ENCODE assay signal across 31 cellular contexts in the genomic region with DNA sequence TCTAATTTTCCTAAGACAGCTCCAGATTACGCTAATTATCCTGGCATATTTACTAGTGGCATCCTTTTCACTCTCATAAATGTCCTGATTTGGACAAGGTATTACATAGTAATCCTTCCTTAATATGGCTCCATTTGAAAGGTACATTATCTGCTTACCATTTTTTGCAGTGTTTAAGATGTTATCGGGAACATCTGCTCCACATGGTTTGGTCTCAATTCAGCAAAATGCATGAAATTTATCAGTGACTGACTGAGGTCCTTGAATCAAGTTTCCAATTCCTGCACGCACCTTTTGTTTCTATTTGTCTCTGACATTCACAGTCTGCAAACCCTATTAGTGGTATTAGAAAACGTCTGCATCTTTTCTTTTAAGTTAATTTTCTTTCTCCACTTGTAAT.
DNase-seq lines count a peak whose midpoint lies in the region; ATAC-seq and TF ChIP-seq lines count a peak whose summit lies in the region.
"Had no signal": no experiment of that assay in that cellular context is flagged by ENCODE, and none has a peak within 500 bp of the region (broad histone marks: within the 10 kb centered on the region; RNA-seq: fewer than 3 reads in every experiment).

No MANE protein-coding gene starts in this region.

- 11% methylated on average over 4 of the region's 4 CpGs for WGBS in SK-N-SH (ENCODE audit: low lambda C conversion rate)

- H3K4me1 ChIP-seq in SK-N-SH (ENCODE audit: control insufficient read depth in 1 of 2, insufficient read depth in 2 of 2, low read depth in 1 of 2, low read length in 1 of 2) = no peaks in the 10 kb centered on the region; a peak in 1 of 4 replicates
- H3K4me1 ChIP-seq: A549, BE2C, Caco-2 had no signal

- H3K4me2 ChIP-seq in SK-N-SH = no peak overlapping the region
- H3K4me2 ChIP-seq: A549; BLaER1; BLaER1 treated with 17β-estradiol and CSF1 and Interleukin-3, amounts not matched to agents 10 nM and 100 nM had no signal

- H4K20me1 ChIP-seq in SK-N-SH (ENCODE audit: insufficient read depth) = no peaks in the 10 kb centered on the region
- H4K20me1 ChIP-seq: BLaER1; BLaER1 treated with 17β-estradiol and CSF1 and Interleukin-3, amounts not matched to agents 10 nM and 100 nM had no signal

- no peaks in the 10 kb centered on the region for H3K27me3 ChIP-seq in SK-N-SH (ENCODE audit: insufficient read depth)
- H3K27me3 ChIP-seq: BE2C; BLaER1; BLaER1 treated with 17β-estradiol and CSF1 and Interleukin-3, amounts not matched to agents 10 nM and 100 nM had no signal

- POLR2A ChIA-PET in SK-N-SH (lab: Yijun Ruan, JAX) = no interaction called here

- H3K36me3 ChIP-seq in SK-N-SH (replicated peaks in 1 of 2; ENCODE audit: control insufficient read depth in 1 of 2, insufficient read depth in 2 of 2, low read length in 1 of 2) = no peaks in the 10 kb centered on the region
- H3K36me3 ChIP-seq: BE2C; BLaER1; BLaER1 treated with 17β-estradiol and CSF1 and Interleukin-3, amounts not matched to agents 10 nM and 100 nM had no signal

- CTCF ChIA-PET in SK-N-SH (lab: Yijun Ruan, JAX) = no interaction called here

- no peak overlapping the region for H3K4me3 ChIP-seq in SK-N-SH (ENCODE audit: low read depth in 2 of 2, low read length in 1 of 2)
- H3K4me3 ChIP-seq: A549; BLaER1; BLaER1 treated with 17β-estradiol and CSF1 and Interleukin-3, amounts not matched to agents 10 nM and 100 nM had no signal

- ATAC-seq in SK-N-SH treated with all-trans-retinoic acid at 6 μM for 48 hours = no peak
- ATAC-seq in GM18498 (IDR thresholded peaks at IDR 0.05; ENCODE audit: unreplicated experiment) = no peak
- ATAC-seq: A549; CD8-positive, alpha-beta T cell had no signal

- no peaks in the 10 kb centered on the region for H3K9me3 ChIP-seq in SK-N-SH
- H3K9me3 ChIP-seq: A549; BE2C; BLaER1; BLaER1 treated with 17β-estradiol and CSF1 and Interleukin-3, amounts not matched to agents 10 nM and 100 nM; Caco-2 had no signal

- DNase-seq in NCI-H82 (lab: John Stamatoyannopoulos, UW) = peak; percentile 16
- DNase-seq in NCI-H82 treated with DMSO at 0.1 percent for 48 hours (lab: John Stamatoyannopoulos, UW; ENCODE audit: unreplicated experiment) = no peak
- DNase-seq in SK-N-SH = no peak
- DNase-seq: 8988T; ACHN; AML-193; BE2C; C1 segment of cervical spinal cord; Caco-2; Calu3; CD4-positive, alpha-beta memory T cell; CD4-positive, alpha-beta T cell; CD4-positive, CD25-positive, alpha-beta regulatory T cell; CD8-positive, alpha-beta memory T cell; CD8-positive, alpha-beta T cell; COR-L47; DMS 273 treated with DMSO at 0.1 percent for 48 hours; DMS153; DMS53; DMS79; DMS79 treated with DMSO at 0.1 percent for 48 hours; DND-41; EL had no signal

- no peaks in the 10 kb centered on the region for H3F3A ChIP-seq in SK-N-SH (replicated peaks; ENCODE audit: insufficient read depth)

- no peak overlapping the region for H3K9ac ChIP-seq in SK-N-SH
- H3K9ac ChIP-seq: BLaER1; BLaER1 treated with 17β-estradiol and CSF1 and Interleukin-3, amounts not matched to agents 10 nM and 100 nM had no signal

- H3K9me2 ChIP-seq in SK-N-SH = no peaks in the 10 kb centered on the region

- H2AFZ ChIP-seq in SK-N-SH (ENCODE audit: low read depth) = no peak overlapping the region

- no peaks in the 10 kb centered on the region for H3K79me2 ChIP-seq in SK-N-SH (ENCODE audit: insufficient read depth)

- H3K27ac ChIP-seq in SK-N-SH (ENCODE audit: low read depth in 2 of 2, low read length in 1 of 2) = no peak overlapping the region
- peak overlapping the region; percentile 0; the same call in 1 of the 2 replicates for H3K27ac ChIP-seq in VCaP
- H3K27ac ChIP-seq: 22Rv1; A549; BLaER1; BLaER1 treated with 17β-estradiol and CSF1 and Interleukin-3, amounts not matched to agents 10 nM and 100 nM; C4-2B had no signal

- TF ChIP-seq CTCF in SK-N-SH (IDR thresholded peaks at IDR 0.05) (no peak), VCaP (conservative IDR thresholded peaks at IDR 0.05) (no peak)

- no peak for TF ChIP-seq RAD21 in SK-N-SH (IDR thresholded peaks at IDR 0.05; ENCODE audit: low read length)

- TF ChIP-seq EP300 in SK-N-SH (IDR thresholded peaks at IDR 0.05; ENCODE audit: borderline replicate concordance in 1 of 2, low read depth in 1 of 2, low read length in 1 of 2) = no peak

TF ChIP-seq in SK-N-SH, 30 proteins besides CTCF, POLR2A, EP300 and RAD21:
- TF ChIP-seq SMC3 (IDR thresholded peaks at IDR 0.05; ENCODE audit: low read depth, low read length) (no peak), GATA2 (CRISPR knock-in tag; IDR thresholded peaks at IDR 0.05) (peak; percentile 45), FOXM1 (IDR thresholded peaks at IDR 0.05; ENCODE audit: low read depth) (no peak)

TF ChIP-seq in SK-N-SH treated with all-trans-retinoic acid at 6 μM for 48 hours, 23 proteins besides CTCF, POLR2A, EP300 and RAD21:
- no peak for TF ChIP-seq TOX (CRISPR knock-in tag; IDR thresholded peaks at IDR 0.05; ENCODE audit: borderline replicate concordance)
- TF ChIP-seq TCF4 (CRISPR knock-in tag; IDR thresholded peaks at IDR 0.05; ENCODE audit: borderline replicate concordance) = no peak
- TF ChIP-seq PPARA (CRISPR knock-in tag; IDR thresholded peaks at IDR 0.05; ENCODE audit: borderline replicate concordance) = no peak
- TF ChIP-seq, protein P1, sequence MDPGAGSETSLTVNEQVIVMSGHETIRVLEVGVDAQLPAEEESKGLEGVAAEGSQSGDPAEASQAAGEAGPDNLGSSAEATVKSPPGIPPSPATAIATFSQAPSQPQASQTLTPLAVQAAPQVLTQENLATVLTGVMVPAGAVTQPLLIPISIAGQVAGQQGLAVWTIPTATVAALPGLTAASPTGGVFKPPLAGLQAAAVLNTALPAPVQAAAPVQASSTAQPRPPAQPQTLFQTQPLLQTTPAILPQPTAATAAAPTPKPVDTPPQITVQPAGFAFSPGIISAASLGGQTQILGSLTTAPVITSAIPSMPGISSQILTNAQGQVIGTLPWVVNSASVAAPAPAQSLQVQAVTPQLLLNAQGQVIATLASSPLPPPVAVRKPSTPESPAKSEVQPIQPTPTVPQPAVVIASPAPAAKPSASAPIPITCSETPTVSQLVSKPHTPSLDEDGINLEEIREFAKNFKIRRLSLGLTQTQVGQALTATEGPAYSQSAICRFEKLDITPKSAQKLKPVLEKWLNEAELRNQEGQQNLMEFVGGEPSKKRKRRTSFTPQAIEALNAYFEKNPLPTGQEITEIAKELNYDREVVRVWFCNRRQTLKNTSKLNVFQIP (CRISPR knock-in tag; IDR thresholded peaks at IDR 0.05; ENCODE audit: borderline replicate concordance, low read depth) = no peak
- no peak for TF ChIP-seq ZNF70 (CRISPR knock-in tag; IDR thresholded peaks at IDR 0.05)
- TF ChIP-seq ZC3H10 (CRISPR knock-in tag; IDR thresholded peaks at IDR 0.05) = no peak
- no peak for TF ChIP-seq OSR1 (CRISPR knock-in tag; IDR thresholded peaks at IDR 0.05)
